In genomic region chr9:129641751-129642585, GRCh38 we compare ENCODE assay signal across 8 cellular contexts. TPM values are rescaled to one million over a fixed set of nuclear protein-coding genes. Genes with fewer than 3 reads are reported as not detected.
DNase-seq lines count a peak whose midpoint lies in the region; ATAC-seq and TF ChIP-seq lines count a peak whose summit lies in the region.

ASB6 (minus strand) TSS chr9:129642151; CDS start chr9:129641999, 152 bp downstream.

- intact Hi-C loops in right cardiac atrium (cut with DNase I): loop anchor here (5.0 to 10.0 kb wide), 2 partner anchors 140 to 143 kb away; no protein-coding TSS in a partner anchor
- intact Hi-C loops in aorta (cut with DNase I): loop anchor here (1.0 to 5.0 kb wide), 3 partner anchors 27 to 141 kb away; no protein-coding TSS in a partner anchor

- ATAC-seq in HG02840 (IDR thresholded peaks at IDR 0.05; ENCODE audit: low FRiP score, unreplicated experiment) (peak; percentile 91), T-helper 17 cell (peak; percentile 90), right cardiac atrium (peak; percentile 97), aorta (ENCODE audit: low FRiP score) (peak; percentile 98)

- H3K27ac ChIP-seq in angular gyrus (ENCODE audit: low read depth, low read length): peak within 1 kb of the TSS; percentile 91
- peak within 1 kb of the TSS; percentile 65 for H3K27ac ChIP-seq in right cardiac atrium (ENCODE audit: low read length)
- peak within 1 kb of the TSS in 1 of 2 donors; percentile 23 for H3K27ac ChIP-seq in aorta (ENCODE audit: low read depth in 1 of 2, low read length in 2 of 2)

- H3K9me3 ChIP-seq in T-helper 17 cell (ENCODE audit: control insufficient read depth, low read length, poor library complexity, severe bottlenecking): no peaks in the 10 kb centered on the region
- H3K9me3 ChIP-seq in right cardiac atrium (ENCODE audit: control insufficient read depth, low read length): no peaks in the 10 kb centered on the region
- no peaks in the 10 kb centered on the region for H3K9me3 ChIP-seq in aorta (ENCODE audit: control insufficient read depth, low read length)

- WGBS in right cardiac atrium: under 1% methylated on average over 93 of the region's 93 CpGs
- 0% methylated on average over 60 to 93 of the region's 93 CpGs for WGBS in aorta, 2 donors

- H3K4me3 Mint-ChIP-seq in T-helper 17 cell: peak within 1 kb of the TSS; percentile 90

- peaks cover 0 to 7% of the 10 kb centered on the region in 2 donors for H3K36me3 ChIP-seq in aorta (ENCODE audit: control insufficient read depth in 1 of 2, insufficient read depth in 2 of 2, low read length in 1 of 2)

- H3K4me3 ChIP-seq in right cardiac atrium (ENCODE audit: low read length) (peak within 1 kb of the TSS; percentile 68), aorta (ENCODE audit: low read length in 2 of 2) (peak within 1 kb of the TSS; percentile 70 to 86)

- peaks cover 20% of the 10 kb centered on the region for H3K4me1 Mint-ChIP-seq in T-helper 17 cell

- peak within 1 kb of the TSS; percentile 93 for H3K27ac Mint-ChIP-seq in T-helper 17 cell

- H3K27me3 ChIP-seq in right cardiac atrium (ENCODE audit: control insufficient read depth, insufficient read depth) (no peaks in the 10 kb centered on the region), aorta (ENCODE audit: control insufficient read depth in 1 of 2, insufficient read depth in 2 of 2, low read length in 1 of 2) (no peaks in the 10 kb centered on the region)

- TF ChIP-seq CTCF in GM13976 (IDR thresholded peaks at IDR 0.05; ENCODE audit: borderline replicate concordance, control extremely low read depth, extremely low read depth, insufficient read depth, missing control alignments): peak; percentile 94

- H3K27me3 Mint-ChIP-seq in T-helper 17 cell: no peaks in the 10 kb centered on the region

- peak; percentile 100 for DNase-seq in GM13976 (ENCODE audit: low spot score)
- peak; percentile 22 for DNase-seq in NCI-H1436 treated with DMSO at 0.1 percent for 48 hours (lab: John Stamatoyannopoulos, UW)
- peak; percentile 84 to 95 (median 93) for DNase-seq in T-helper 17 cell
- DNase-seq in right cardiac atrium: peak; percentile 98 to 99 (median 99)
- peak; percentile 93 for DNase-seq in putamen (ENCODE audit: low spot score)
- peak; percentile 98 to 100 for DNase-seq in aorta

- peaks cover 6% of the 10 kb centered on the region for H3K4me1 ChIP-seq in right cardiac atrium (ENCODE audit: control insufficient read depth, insufficient read depth, low read length)
- H3K4me1 ChIP-seq in aorta (ENCODE audit: control insufficient read depth in 1 of 2, insufficient read depth in 2 of 2, low read length in 2 of 2): no peaks in the 10 kb centered on the region

- in situ Hi-C loops in GM13976 (cut with MboI; ENCODE audit: low sequenced_read_pairs, unreplicated experiment): loop anchor here (10.0 kb wide), 1 partner anchor 143 kb away; no protein-coding TSS in a partner anchor

- H3K36me3 Mint-ChIP-seq in T-helper 17 cell (ENCODE audit: low read depth): peaks cover 5% of the 10 kb centered on the region

RNA-seq across cellular contexts. Expression of gene ASB6, which starts in this region (rescaled TPM):
- total RNA-seq in T-helper 17 cell (10 to 100 TPM; 21.9 to 28.7 TPM), right cardiac atrium (10 to 100 TPM in 3 of 4 donors, 1 to 10 TPM in 1; 9.1 to 10.7 (median 10.2) TPM), aorta (10 to 100 TPM; 15.8 to 20.8 TPM)
- polyA plus RNA-seq in right cardiac atrium (9.8 TPM), aorta (10 to 100 TPM in 1 of 2 donors, 1 to 10 TPM in 1; 6.0 to 20.3 TPM)

Comparison
In these comparisons a context has a peak if more than half of its experiments do, and no peak if none do; other contexts are left out.
1. DNase-seq: peak in every context shown above with its lines; median percentile 100 in GM13976; 99 in right cardiac atrium; 99 in aorta; 93 in T-helper 17 cell; 93 in putamen; 22 in NCI-H1436 treated with DMSO at 0.1 percent for 48 hours.